ENCODE assay signal across 9 cellular contexts in the genomic region with DNA sequence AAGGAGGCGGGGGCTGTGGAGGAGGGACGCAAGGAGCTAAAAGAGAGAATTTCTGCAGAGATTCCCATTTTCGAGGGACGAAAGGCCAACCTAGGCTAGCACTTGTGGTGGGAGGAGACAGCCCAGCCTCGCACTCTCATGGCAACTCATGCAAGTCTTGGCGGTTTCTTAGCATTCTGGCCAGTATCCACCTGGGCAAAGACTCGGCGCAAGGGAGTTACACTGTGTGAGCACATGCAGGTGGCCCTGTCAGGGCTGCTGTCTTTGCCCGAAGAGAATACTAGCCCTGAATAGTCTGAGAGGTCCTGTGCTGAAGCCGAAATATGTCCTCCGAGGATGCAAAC. TPM values are rescaled to one million over a fixed set of nuclear protein-coding genes. Genes with fewer than 3 reads are reported as not detected.
DNase-seq lines count a peak whose midpoint lies in the region; ATAC-seq and TF ChIP-seq lines count a peak whose summit lies in the region.
"Had no signal": no experiment of that assay in that cellular context is flagged by ENCODE, and none has a peak within 500 bp of the region (broad histone marks: within the 10 kb centered on the region; RNA-seq: fewer than 3 reads in every experiment).

No MANE protein-coding gene starts in this region.

- no peaks in the 10 kb centered on the region for H3K79me2 ChIP-seq in fibroblast of lung (ENCODE audit: control insufficient read depth, insufficient read depth, low read length)

- H3K9me3 Mint-ChIP-seq in Calu3 (ENCODE audit: low read depth, unreplicated experiment) (no peaks in the 10 kb centered on the region), osteocyte (ENCODE audit: unreplicated experiment) (no peaks in the 10 kb centered on the region)

- H3K4me3 Mint-ChIP-seq in Calu3 (ENCODE audit: low read depth, unreplicated experiment) (peak overlapping the region; percentile 64), osteocyte (ENCODE audit: unreplicated experiment) (peak overlapping the region; percentile 14)

- H3K4me1 Mint-ChIP-seq in Calu3 (ENCODE audit: low read depth, unreplicated experiment) (no peaks in the 10 kb centered on the region), osteocyte (ENCODE audit: unreplicated experiment) (peaks cover 2% of the 10 kb centered on the region)

- no peaks in the 10 kb centered on the region for H4K20me1 ChIP-seq in fibroblast of lung (ENCODE audit: control insufficient read depth, extremely low read depth, insufficient read depth, low read length)

- ATAC-seq in HG03442 (IDR thresholded peaks at IDR 0.05; ENCODE audit: unreplicated experiment) (no peak), HG02678 (IDR thresholded peaks at IDR 0.05; ENCODE audit: unreplicated experiment) (no peak), HG03159 (IDR thresholded peaks at IDR 0.05; ENCODE audit: unreplicated experiment) (no peak)

- H3K27ac ChIP-seq in HUES6 (ENCODE audit: low read depth, low read length) (no peak overlapping the region), fibroblast of lung (ENCODE audit: insufficient read depth, low read length) (no peak overlapping the region)

- H3K4me3 ChIP-seq in HUES6 (ENCODE audit: low read depth, low read length) (peak overlapping the region; percentile 65), fibroblast of lung (replicated peaks in 1 of 4; ENCODE audit: control extremely low read depth in 1 of 4, insufficient read depth in 1 of 4, low read depth in 3 of 4, low read length in 4 of 4) (peak overlapping the region; percentile 13 to 46 (median 30))

- H3K36me3 ChIP-seq in HUES6 (ENCODE audit: control insufficient read depth, insufficient read depth, low read length) (no peaks in the 10 kb centered on the region), fibroblast of lung (ENCODE audit: control insufficient read depth, insufficient read depth, low read length) (no peaks in the 10 kb centered on the region)

- no peak overlapping the region for H3K9ac ChIP-seq in HUES6 (ENCODE audit: low read length)
- no peak overlapping the region for H3K9ac ChIP-seq in fibroblast of lung (ENCODE audit: insufficient read depth, low read length)

- H3K36me3 Mint-ChIP-seq in Calu3 (ENCODE audit: insufficient read depth, unreplicated experiment) (no peaks in the 10 kb centered on the region), osteocyte (ENCODE audit: unreplicated experiment) (no peaks in the 10 kb centered on the region)

- no peaks in the 10 kb centered on the region for H3K9me3 ChIP-seq in HUES6 (ENCODE audit: control insufficient read depth, insufficient read depth, low read depth, low read length)
- H3K9me3 ChIP-seq in fibroblast of lung (ENCODE audit: control insufficient read depth, insufficient read depth, low read depth, low read length): no peaks in the 10 kb centered on the region

- peak overlapping the region; percentile 31 for H2AFZ ChIP-seq in fibroblast of lung (ENCODE audit: low read length)

- peaks cover 65% of the 10 kb centered on the region for H3K27me3 Mint-ChIP-seq in Calu3 (ENCODE audit: unreplicated experiment)
- peaks cover 26% of the 10 kb centered on the region for H3K27me3 Mint-ChIP-seq in osteocyte (ENCODE audit: unreplicated experiment)

- DNase-seq in Calu3 (no peak), fibroblast of lung (ENCODE audit: low read depth in 2 of 2) (no peak), osteocyte (ENCODE audit: extremely low spot score, unreplicated experiment) (no peak), GDM1 (lab: John Stamatoyannopoulos, UW) (no peak)
- DNase-seq: NCI-H526 treated with DMSO at 0.1 percent for 48 hours had no signal

- TF ChIP-seq CTCF in Calu3 (IDR thresholded peaks at IDR 0.05; ENCODE audit: unreplicated experiment) (no peak), fibroblast of lung (conservative IDR thresholded peaks at IDR 0.05 in 1 of 2, IDR thresholded peaks at IDR 0.05 in 1 of 2; ENCODE audit: low read depth in 1 of 2, low read length in 2 of 2) (no peak), osteocyte (IDR thresholded peaks at IDR 0.05) (no peak)

- CTCF ChIA-PET in Calu3 (lab: Charles Lee): no interaction called here

- H3K4me1 ChIP-seq in HUES6 (ENCODE audit: control insufficient read depth, insufficient read depth, low read length) (peaks cover 7% of the 10 kb centered on the region), fibroblast of lung (ENCODE audit: control insufficient read depth, extremely low read depth, insufficient read depth, low read length) (no peaks in the 10 kb centered on the region)

- H3K4me2 ChIP-seq in fibroblast of lung (ENCODE audit: extremely low read depth, insufficient read depth, low read length): peak overlapping the region; percentile 80

- H3K27ac Mint-ChIP-seq in Calu3 (ENCODE audit: unreplicated experiment): no peak overlapping the region
- H3K27ac Mint-ChIP-seq in osteocyte (ENCODE audit: unreplicated experiment): no peak overlapping the region

- intact Hi-C loops in Calu3 (cut with micrococcal nuclease; ENCODE audit: unreplicated experiment): no loop called here

- H3K27me3 ChIP-seq in HUES6 (ENCODE audit: control insufficient read depth, insufficient read depth, low read length) (peaks cover 47% of the 10 kb centered on the region), fibroblast of lung (ENCODE audit: control insufficient read depth, insufficient read depth, low read length) (peaks cover 5% of the 10 kb centered on the region)

- BruUV-seq in Calu3 (replicated peaks; lab: Mats Ljungman, UMichigan): no TSS peak

RNA-seq across cellular contexts. Expression of gene MCF2, which starts 15.5 kb away (rescaled TPM):
- total RNA-seq in Calu3 (2022) (not detected in 2 replicates), fibroblast of lung (under 0.01 TPM in 2 replicates), osteocyte (not detected in 2 replicates)
- polyA plus RNA-seq in fibroblast of lung: 0.05 and 0.06 TPM in 2 replicates
- not detected in 2 replicates for polyA plus RNA-seq in fibroblast of lung (2012)
- polyA minus RNA-seq in fibroblast of lung (ENCODE audit: low replicate concordance): not detected in 2 replicates
